In genomic region chr2:85888745-85889647, GRCh38 we compare ENCODE assay signal across 1 cellular context.
TF ChIP-seq lines count a peak whose summit lies in the region.

Gene ST3GAL5 (minus strand): TSS chr2:85888990. CDS start chr2:85888905, 85 bp downstream.

TF ChIP-seq in GM12878, 131 proteins besides CTCF, POLR2A, EP300 and RAD21 (continued from another document and continues in another):
- TF ChIP-seq ZBTB40 (IDR thresholded peaks at IDR 0.05; ENCODE audit: borderline replicate concordance) (peak; percentile 57; the same call in 1 of the 2 replicates), REST (IDR thresholded peaks at IDR 0.05; ENCODE audit: low read depth, low read length) (no peak), MAX (IDR thresholded peaks at IDR 0.05; ENCODE audit: low read depth, low read length) (peak; percentile 77), YBX1 (IDR thresholded peaks at IDR 0.05) (no peak), ASH2L (IDR thresholded peaks at IDR 0.05; ENCODE audit: borderline replicate concordance, low read depth) (no peak), CREM (IDR thresholded peaks at IDR 0.05; ENCODE audit: low read depth) (peak; percentile 54; the same call in 1 of the 2 replicates), IKZF2 (IDR thresholded peaks at IDR 0.05) (peak; percentile 54 to 55), NRF1 (conservative IDR thresholded peaks at IDR 0.05; ENCODE audit: low read depth, low read length) (no peak), ATF2 (IDR thresholded peaks at IDR 0.05; ENCODE audit: low read length) (peak; percentile 63), NR2C2 (IDR thresholded peaks at IDR 0.05; ENCODE audit: borderline replicate concordance, control insufficient read depth, insufficient read length, low read depth) (no peak), TCF7 (IDR thresholded peaks at IDR 0.05; ENCODE audit: borderline replicate concordance) (no peak), BCL11A (IDR thresholded peaks at IDR 0.05; ENCODE audit: low read depth, low read length) (peak; percentile 46; the same call in 1 of the 2 replicates), ETV6 (conservative IDR thresholded peaks at IDR 0.05 in 1 of 2, IDR thresholded peaks at IDR 0.05 in 1 of 2; ENCODE audit: borderline replicate concordance in 1 of 2, low read depth in 1 of 2) (peak in 1 of 2 experiments; percentile 74; a peak in 3 of 4 replicates), YY1 (IDR thresholded peaks at IDR 0.05; ENCODE audit: low read depth, low read length) (peak; percentile 78), PBX3 (IDR thresholded peaks at IDR 0.05; ENCODE audit: insufficient replicate concordance, low read depth, low read length) (peak; percentile 70), CEBPZ (IDR thresholded peaks at IDR 0.05; ENCODE audit: low read depth, low read length) (no peak), SP1 (IDR thresholded peaks at IDR 0.05; ENCODE audit: low read depth, low read length) (peak; percentile 81), ZNF384 (IDR thresholded peaks at IDR 0.05; ENCODE audit: borderline replicate concordance, low read depth, low read length) (no peak), ZNF274 (IDR thresholded peaks at IDR 0.05; ENCODE audit: insufficient read depth, insufficient read length) (no peak), PRDM15 (CRISPR knock-in tag; IDR thresholded peaks at IDR 0.05) (no peak), RUNX3 (IDR thresholded peaks at IDR 0.05; ENCODE audit: low read length) (peak; percentile 84)
- TF ChIP-seq, protein P1, sequence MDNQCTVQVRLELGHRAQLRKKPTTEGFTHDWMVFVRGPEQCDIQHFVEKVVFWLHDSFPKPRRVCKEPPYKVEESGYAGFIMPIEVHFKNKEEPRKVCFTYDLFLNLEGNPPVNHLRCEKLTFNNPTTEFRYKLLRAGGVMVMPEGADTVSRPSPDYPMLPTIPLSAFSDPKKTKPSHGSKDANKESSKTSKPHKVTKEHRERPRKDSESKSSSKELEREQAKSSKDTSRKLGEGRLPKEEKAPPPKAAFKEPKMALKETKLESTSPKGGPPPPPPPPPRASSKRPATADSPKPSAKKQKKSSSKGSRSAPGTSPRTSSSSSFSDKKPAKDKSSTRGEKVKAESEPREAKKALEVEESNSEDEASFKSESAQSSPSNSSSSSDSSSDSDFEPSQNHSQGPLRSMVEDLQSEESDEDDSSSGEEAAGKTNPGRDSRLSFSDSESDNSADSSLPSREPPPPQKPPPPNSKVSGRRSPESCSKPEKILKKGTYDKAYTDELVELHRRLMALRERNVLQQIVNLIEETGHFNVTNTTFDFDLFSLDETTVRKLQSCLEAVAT (IDR thresholded peaks at IDR 0.05) = peak; percentile 74
- TF ChIP-seq, protein P2, sequence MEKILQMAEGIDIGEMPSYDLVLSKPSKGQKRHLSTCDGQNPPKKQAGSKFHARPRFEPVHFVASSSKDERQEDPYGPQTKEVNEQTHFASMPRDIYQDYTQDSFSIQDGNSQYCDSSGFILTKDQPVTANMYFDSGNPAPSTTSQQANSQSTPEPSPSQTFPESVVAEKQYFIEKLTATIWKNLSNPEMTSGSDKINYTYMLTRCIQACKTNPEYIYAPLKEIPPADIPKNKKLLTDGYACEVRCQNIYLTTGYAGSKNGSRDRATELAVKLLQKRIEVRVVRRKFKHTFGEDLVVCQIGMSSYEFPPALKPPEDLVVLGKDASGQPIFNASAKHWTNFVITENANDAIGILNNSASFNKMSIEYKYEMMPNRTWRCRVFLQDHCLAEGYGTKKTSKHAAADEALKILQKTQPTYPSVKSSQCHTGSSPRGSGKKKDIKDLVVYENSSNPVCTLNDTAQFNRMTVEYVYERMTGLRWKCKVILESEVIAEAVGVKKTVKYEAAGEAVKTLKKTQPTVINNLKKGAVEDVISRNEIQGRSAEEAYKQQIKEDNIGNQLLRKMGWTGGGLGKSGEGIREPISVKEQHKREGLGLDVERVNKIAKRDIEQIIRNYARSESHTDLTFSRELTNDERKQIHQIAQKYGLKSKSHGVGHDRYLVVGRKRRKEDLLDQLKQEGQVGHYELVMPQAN (conservative IDR thresholded peaks at IDR 0.05) = peak; percentile 73
- TF ChIP-seq, protein P3, sequence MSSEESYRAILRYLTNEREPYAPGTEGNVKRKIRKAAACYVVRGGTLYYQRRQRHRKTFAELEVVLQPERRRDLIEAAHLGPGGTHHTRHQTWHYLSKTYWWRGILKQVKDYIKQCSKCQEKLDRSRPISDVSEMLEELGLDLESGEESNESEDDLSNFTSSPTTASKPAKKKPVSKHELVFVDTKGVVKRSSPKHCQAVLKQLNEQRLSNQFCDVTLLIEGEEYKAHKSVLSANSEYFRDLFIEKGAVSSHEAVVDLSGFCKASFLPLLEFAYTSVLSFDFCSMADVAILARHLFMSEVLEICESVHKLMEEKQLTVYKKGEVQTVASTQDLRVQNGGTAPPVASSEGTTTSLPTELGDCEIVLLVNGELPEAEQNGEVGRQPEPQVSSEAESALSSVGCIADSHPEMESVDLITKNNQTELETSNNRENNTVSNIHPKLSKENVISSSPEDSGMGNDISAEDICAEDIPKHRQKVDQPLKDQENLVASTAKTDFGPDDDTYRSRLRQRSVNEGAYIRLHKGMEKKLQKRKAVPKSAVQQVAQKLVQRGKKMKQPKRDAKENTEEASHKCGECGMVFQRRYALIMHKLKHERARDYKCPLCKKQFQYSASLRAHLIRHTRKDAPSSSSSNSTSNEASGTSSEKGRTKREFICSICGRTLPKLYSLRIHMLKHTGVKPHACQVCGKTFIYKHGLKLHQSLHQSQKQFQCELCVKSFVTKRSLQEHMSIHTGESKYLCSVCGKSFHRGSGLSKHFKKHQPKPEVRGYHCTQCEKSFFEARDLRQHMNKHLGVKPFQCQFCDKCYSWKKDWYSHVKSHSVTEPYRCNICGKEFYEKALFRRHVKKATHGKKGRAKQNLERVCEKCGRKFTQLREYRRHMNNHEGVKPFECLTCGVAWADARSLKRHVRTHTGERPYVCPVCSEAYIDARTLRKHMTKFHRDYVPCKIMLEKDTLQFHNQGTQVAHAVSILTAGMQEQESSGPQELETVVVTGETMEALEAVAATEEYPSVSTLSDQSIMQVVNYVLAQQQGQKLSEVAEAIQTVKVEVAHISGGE (CRISPR knock-in tag; IDR thresholded peaks at IDR 0.05) = no peak
